ENCODE assay signal across 9 cellular contexts in the genomic region with DNA sequence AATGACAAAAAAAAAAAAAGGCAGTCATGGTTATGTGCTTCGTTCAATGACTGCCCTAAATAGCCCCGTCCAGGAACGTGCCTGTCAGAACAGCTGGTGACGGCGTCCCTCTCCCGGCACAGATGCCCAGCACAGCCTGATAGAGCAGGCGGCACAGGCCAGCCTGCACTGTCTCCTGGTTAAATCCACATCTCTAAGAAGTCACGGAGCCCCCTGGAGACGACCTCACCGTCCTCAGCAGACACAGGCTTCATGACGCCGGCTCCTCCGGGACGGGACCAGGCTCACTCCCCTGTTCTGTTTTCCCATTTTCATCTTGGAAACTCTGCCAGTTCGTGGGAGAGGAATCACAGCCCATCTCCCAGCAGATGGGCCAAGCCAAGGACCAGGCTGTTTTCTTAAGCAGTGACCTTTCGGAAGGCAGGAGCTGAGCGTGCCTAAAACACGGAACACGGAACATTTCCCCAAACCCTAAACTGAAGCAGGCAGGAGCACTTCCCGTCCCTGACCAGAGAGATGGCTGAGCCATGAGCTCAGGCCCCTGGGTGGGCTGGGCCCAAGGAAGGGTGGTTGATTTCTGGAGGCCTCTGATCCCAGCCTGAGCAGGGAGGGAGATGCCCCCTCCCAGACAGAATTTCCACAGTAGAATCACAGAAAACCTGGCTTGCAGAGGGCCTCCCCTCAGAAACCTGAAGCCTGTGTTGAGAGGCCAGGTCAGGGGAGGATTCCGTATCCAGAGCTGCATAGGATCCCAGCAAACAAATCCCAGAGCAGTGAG. TPM values are rescaled to one million over a fixed set of nuclear protein-coding genes. Genes with fewer than 3 reads are reported as not detected.
A peak's percentile ranks its signal among the peaks of the same experiment; 100 is the strongest.
DNase-seq lines count a peak whose midpoint lies in the region; ATAC-seq and TF ChIP-seq lines count a peak whose summit lies in the region.
"Had no signal": no experiment of that assay in that cellular context is flagged by ENCODE, and none has a peak within 500 bp of the region (broad histone marks: within the 10 kb centered on the region; RNA-seq: fewer than 3 reads in every experiment).

No MANE protein-coding gene starts in this region.

- ATAC-seq in lung (ENCODE audit: insufficient read depth, low FRiP score), result no peak
- no peak for ATAC-seq in HG03280 (IDR thresholded peaks at IDR 0.05; ENCODE audit: unreplicated experiment)

- H3K9ac ChIP-seq in GM23248 (no peak overlapping the region), endodermal cell (ENCODE audit: extremely low read depth, low read length, poor library complexity, severe bottlenecking) (no peak overlapping the region)

- no peaks in the 10 kb centered on the region for H3F3A ChIP-seq in GM23248 (ENCODE audit: insufficient read depth)

- no peaks in the 10 kb centered on the region for H3K79me2 ChIP-seq in GM23248 (ENCODE audit: insufficient read depth)

- 12 to 13% methylated on average over 21 of the region's 21 CpGs for WGBS in GM23248 (ENCODE audit: low coverage in 1 of 2, low lambda C conversion rate in 2 of 2, missing lambda C conversion rate in 2 of 2), 2 experiments
- 79 to 87% methylated on average over 15 to 21 of the region's 21 CpGs for WGBS in endodermal cell (ENCODE audit: insufficient coverage in 1 of 2, insufficient read length in 1 of 2), 2 experiments
- 72 to 84% methylated on average over 21 of the region's 21 CpGs for WGBS in lung, 2 donors
- 76 to 82% methylated on average over 21 of the region's 21 CpGs for WGBS in sigmoid colon, 2 donors

- in situ Hi-C loops in GM23248 (cut with MboI), result no loop called here

- H3K4me2 ChIP-seq in GM23248 (ENCODE audit: unreplicated experiment), result no peak overlapping the region

- H3K9me3 ChIP-seq in GM23248 (ENCODE audit: low read depth) (no peaks in the 10 kb centered on the region), endodermal cell (ENCODE audit: control insufficient read depth, low read length) (no peaks in the 10 kb centered on the region), lung (ENCODE audit: control insufficient read depth in 2 of 2, insufficient read depth in 1 of 2, low read length in 1 of 2) (no peaks in the 10 kb centered on the region), sigmoid colon (no peaks in the 10 kb centered on the region)

- no peaks in the 10 kb centered on the region for H3K36me3 Mint-ChIP-seq in endodermal cell (ENCODE audit: low read depth)

- H3K9me3 Mint-ChIP-seq in endodermal cell, result no peaks in the 10 kb centered on the region

- H3K4me3 ChIP-seq in GM23248 (no peak overlapping the region), endodermal cell (ENCODE audit: low read length) (no peak overlapping the region), lung (no peak overlapping the region), sigmoid colon (peak overlapping the region; percentile 3 to 31 (median 16))

- H3K4me1 ChIP-seq in GM23248 (ENCODE audit: insufficient read depth) (no peaks in the 10 kb centered on the region), endodermal cell (ENCODE audit: control insufficient read depth, insufficient read depth, low read length) (peaks cover 4% of the 10 kb centered on the region), lung (ENCODE audit: control insufficient read depth in 2 of 2, insufficient read depth in 2 of 2, low read length in 2 of 2) (peaks cover 0 to 14% of the 10 kb centered on the region in 2 donors), sigmoid colon (peaks cover 0 to 97% (median 90%) of the 10 kb centered on the region in 4 donors)

- H3K4me1 Mint-ChIP-seq in endodermal cell, result peaks cover 31% of the 10 kb centered on the region

- H3K27me3 Mint-ChIP-seq in endodermal cell (ENCODE audit: insufficient read depth), result no peaks in the 10 kb centered on the region

- no peak overlapping the region for H3K4me3 Mint-ChIP-seq in endodermal cell

- TF ChIP-seq CTCF in endodermal cell (conservative IDR thresholded peaks at IDR 0.05) (no peak), lung (IDR thresholded peaks at IDR 0.05; ENCODE audit: control extremely low read depth, extremely low read depth) (no peak), sigmoid colon (IDR thresholded peaks at IDR 0.05) (no peak)

- H2AFZ ChIP-seq in GM23248, result peak overlapping the region; percentile 51; the same call in 1 of the 2 replicates

- DNase-seq in GM23248 (peak; percentile 15), endodermal cell (no peak), lung (ENCODE audit: low spot score) (no peak), sigmoid colon (peak; percentile 82), T-helper 9 cell (no peak), NCI-H2029 treated with DMSO at 0.1 percent for 48 hours (lab: John Stamatoyannopoulos, UW) (no peak)
- no peak for DNase-seq in activated T-cell treated with anti-CD3 and anti-CD28 coated beads, Interleukin-2, amount 50 U/mL, for 1 hour
- DNase-seq: NCI-H1092 treated with DMSO at 0.1 percent for 48 hours had no signal

- H3K27me3 ChIP-seq in GM23248 (replicated peaks; ENCODE audit: insufficient read depth) (peaks cover 25% of the 10 kb centered on the region), endodermal cell (ENCODE audit: control insufficient read depth, insufficient read depth, low read length, poor library complexity, severe bottlenecking) (peaks cover 3% of the 10 kb centered on the region), lung (ENCODE audit: control insufficient read depth, insufficient read depth) (no peaks in the 10 kb centered on the region), sigmoid colon (no peaks in the 10 kb centered on the region)

- H3K36me3 ChIP-seq in GM23248 (ENCODE audit: low read depth) (no peaks in the 10 kb centered on the region), endodermal cell (ENCODE audit: control insufficient read depth, insufficient read depth, low read length) (no peaks in the 10 kb centered on the region), lung (ENCODE audit: control insufficient read depth in 2 of 2, insufficient read depth in 2 of 2, low read length in 2 of 2) (no peaks in the 10 kb centered on the region), sigmoid colon (no peaks in the 10 kb centered on the region)

- no peak overlapping the region for H3K27ac ChIP-seq in GM23248
- no peak overlapping the region for H3K27ac ChIP-seq in endodermal cell (ENCODE audit: low read depth, low read length)
- peak overlapping the region; percentile 65 to 83 for H3K27ac ChIP-seq in lung (ENCODE audit: low read depth in 1 of 2, low read length in 1 of 2)
- H3K27ac ChIP-seq in sigmoid colon, result peak overlapping the region; percentile 87 to 93 (median 91)

- H4K20me1 ChIP-seq in GM23248 (ENCODE audit: insufficient read depth), result no peaks in the 10 kb centered on the region

- TF ChIP-seq POLR2A in sigmoid colon (IDR thresholded peaks at IDR 0.05), result peak in 1 of 2 donors; percentile 17

- TF ChIP-seq EP300 in sigmoid colon (IDR thresholded peaks at IDR 0.05), result peak in 1 of 4 donors; percentile 12

- H3K9me2 ChIP-seq in GM23248 (ENCODE audit: insufficient read depth), result no peaks in the 10 kb centered on the region

- peak overlapping the region; percentile 83 for H3K27ac Mint-ChIP-seq in endodermal cell

- intact Hi-C loops in sigmoid colon (cut with DNase I), result no loop called here

RNA-seq across cellular contexts. Expression of gene ADCY5, which starts 35.9 kb away (rescaled TPM):
- 0.38 and 1.2 TPM in 2 replicates for total RNA-seq in GM23248 (2014; rRNA removed; shearing (Covaris generic))
- 0.09 TPM in 2 replicates for polyA plus RNA-seq in GM23248 (2016; fragmentation: Nextera tagmentation; extraction: Ambion mirVana)
- 1 to 10 TPM; 3.9 to 5.2 TPM for total RNA-seq in endodermal cell
- polyA plus RNA-seq in endodermal cell (2013, experiment 1 of 2), result 3.5 TPM
- polyA plus RNA-seq in endodermal cell (2013, experiment 2 of 2), result 3.0 TPM
- total RNA-seq in lung, result 1 to 10 TPM; 3.2 to 8.4 TPM
- polyA plus RNA-seq in lung, result 1 to 10 TPM; 1.2 to 1.7 TPM
- total RNA-seq in sigmoid colon, result 10 to 100 TPM; 39.5 to 84.4 (median 62.2) TPM
- polyA plus RNA-seq in sigmoid colon, result 1 to 10 TPM; 1.4 to 9.9 (median 5.4) TPM

Comparison
In these comparisons a context has a peak if more than half of its experiments do, and no peak if none do; other contexts are left out.
1. DNase-seq: peak in GM23248 (single experiment) and sigmoid colon (single experiment); none in endodermal cell (single experiment), lung (single experiment), activated T-cell treated with anti-CD3 and anti-CD28 coated beads, Interleukin-2, amount 50 U/mL, for 1 hour (single experiment), T-helper 9 cell (single experiment) and NCI-H2029 treated with DMSO at 0.1 percent for 48 hours (single experiment).
2. H3K27ac ChIP-seq: peak in lung (2 of 2) and sigmoid colon (4 of 4); none in GM23248 (single experiment) and endodermal cell (single experiment).
3. H3K4me3 ChIP-seq: peak in sigmoid colon (4 of 4); none in GM23248 (single experiment), endodermal cell (single experiment) and lung (single experiment).
4. RNA of gene ADCY5, which starts 35.9 kb away (total RNA-seq): 39.5 to 84.4 TPM in sigmoid colon; 3.2 to 8.4 TPM in lung, 3.9 to 5.2 TPM in endodermal cell and 0.38 to 1.2 TPM in GM23248; every median in the first group is over 4 times any median in the second.